ENCODE assay signal across 20 cellular contexts in genomic region chr22:50082961-50083461, GRCh38. TPM values are rescaled to one million over a fixed set of nuclear protein-coding genes. Genes with fewer than 3 reads are reported as not detected.
DNase-seq lines count a peak whose midpoint lies in the region; ATAC-seq and TF ChIP-seq lines count a peak whose summit lies in the region.
"Had no signal": no experiment of that assay in that cellular context is flagged by ENCODE, and none has a peak within 500 bp of the region (broad histone marks: within the 10 kb centered on the region; RNA-seq: fewer than 3 reads in every experiment).

No MANE protein-coding gene starts in this region.

- no peak overlapping the region for H3K18ac ChIP-seq in trophoblast cell (ENCODE audit: low read length)

- H3K27ac Mint-ChIP-seq in endodermal cell: peak overlapping the region; percentile 52
- H3K27ac Mint-ChIP-seq: activated CD8-positive, alpha-beta T cell treated with anti-CD3 and anti-CD28 coated beads, Interleukin-2, amount 10 ng/mL, durations not matched to agents 7 days and 5 days; T-cell; WTC11 had no signal

- no peaks in the 10 kb centered on the region for H3K79me2 ChIP-seq in trophoblast cell (ENCODE audit: control insufficient read depth, insufficient read depth, low read length, poor library complexity)

- H3K9me3 Mint-ChIP-seq in endodermal cell: no peaks in the 10 kb centered on the region

- no peak overlapping the region for H2AFZ ChIP-seq in trophoblast cell (ENCODE audit: insufficient read depth, low read length, poor library complexity)

- no peak overlapping the region for H3K4ac ChIP-seq in trophoblast cell (ENCODE audit: low read depth, low read length)

- 94 to 95% methylated on average over 12 to 21 of the region's 21 CpGs for WGBS in endodermal cell (ENCODE audit: insufficient coverage in 1 of 2, insufficient read length in 1 of 2), 2 experiments
- no CpG with 5 or more reads among the region's 21 CpGs for WGBS in trophoblast cell (ENCODE audit: extremely low coverage, insufficient coverage, insufficient read length)

- peaks cover 10% of the 10 kb centered on the region for H3K79me1 ChIP-seq in trophoblast cell (ENCODE audit: low read length)

- DNase-seq in DMS153 treated with DMSO at 0.1 percent for 48 hours (lab: John Stamatoyannopoulos, UW; ENCODE audit: unreplicated experiment) (peak; percentile 40), LoVo (ENCODE audit: low spot score) (peak; percentile 18), endodermal cell (no peak), trophoblast cell (no peak), NCI-H1417 treated with DMSO at 0.1 percent for 48 hours (lab: John Stamatoyannopoulos, UW) (no peak), HT-29 (ENCODE audit: low spot score) (no peak), RKO (ENCODE audit: low spot score) (no peak)
- DNase-seq: activated CD8-positive, alpha-beta T cell treated with anti-CD3 and anti-CD28 coated beads, Interleukin-2, amount 10 ng/mL, durations not matched to agents 7 days and 5 days; central memory CD4-positive, alpha-beta T cell; COR-L47; effector memory CD4-positive, alpha-beta T cell; GDM1; hypothalamus; NCI-H2171 treated with DMSO at 0.1 percent for 48 hours; pancreas; stimulated activated CD4-positive, alpha-beta T cell treated with anti-CD3 and anti-CD28 coated beads, Interleukin-2, amount 100 ng/mL, for 48 hours; T-cell had no signal

- peak overlapping the region; percentile 49 for H2BK120ac ChIP-seq in trophoblast cell (ENCODE audit: insufficient read depth, low read length, poor library complexity)

- H3K14ac ChIP-seq in trophoblast cell (ENCODE audit: low read length): peak overlapping the region; percentile 15

- H3K4me1 Mint-ChIP-seq in endodermal cell: peaks cover 5% of the 10 kb centered on the region
- H3K4me1 Mint-ChIP-seq: WTC11 had no signal

- no peak overlapping the region for H2AK5ac ChIP-seq in trophoblast cell (ENCODE audit: low read length)

- H3K4me3 Mint-ChIP-seq in endodermal cell: no peak overlapping the region
- H3K4me3 Mint-ChIP-seq: activated CD8-positive, alpha-beta T cell treated with anti-CD3 and anti-CD28 coated beads, Interleukin-2, amount 10 ng/mL, durations not matched to agents 7 days and 5 days; T-cell; WTC11 had no signal

- peak overlapping the region; percentile 34 for H2BK12ac ChIP-seq in trophoblast cell (ENCODE audit: low read length)

- no peaks in the 10 kb centered on the region for H3K36me3 Mint-ChIP-seq in endodermal cell (ENCODE audit: low read depth)
- H3K36me3 Mint-ChIP-seq: T-cell, WTC11 had no signal

- peaks cover 7% of the 10 kb centered on the region for H3K27me3 Mint-ChIP-seq in endodermal cell (ENCODE audit: insufficient read depth)

- no peak overlapping the region for H3K23ac ChIP-seq in trophoblast cell (ENCODE audit: low read length)

- peak overlapping the region; percentile 62 for H4K91ac ChIP-seq in trophoblast cell (ENCODE audit: low read depth, low read length)

- H3K4me3 ChIP-seq in endodermal cell (ENCODE audit: low read length) (no peak overlapping the region), trophoblast cell (ENCODE audit: low read depth, low read length) (no peak overlapping the region)
- H3K4me3 ChIP-seq: pancreas had no signal

- H2BK5ac ChIP-seq in trophoblast cell (ENCODE audit: low read depth, low read length, poor library complexity): peak overlapping the region; percentile 54

- H3K27ac ChIP-seq in endodermal cell (ENCODE audit: low read depth, low read length) (no peak overlapping the region), trophoblast cell (ENCODE audit: low read depth, low read length) (peak overlapping the region; percentile 12)
- H3K27ac ChIP-seq: pancreas had no signal

- H3K9me3 ChIP-seq in endodermal cell (ENCODE audit: control insufficient read depth, low read length) (no peaks in the 10 kb centered on the region), trophoblast cell (ENCODE audit: insufficient read depth, low read depth, low read length) (peaks cover 5% of the 10 kb centered on the region)
- H3K9me3 ChIP-seq: pancreas had no signal

- H3K9ac ChIP-seq in endodermal cell (ENCODE audit: extremely low read depth, low read length, poor library complexity, severe bottlenecking) (no peak overlapping the region), trophoblast cell (ENCODE audit: low read length) (no peak overlapping the region)

- TF ChIP-seq CTCF in endodermal cell (conservative IDR thresholded peaks at IDR 0.05): no peak

- H4K12ac ChIP-seq in trophoblast cell (ENCODE audit: low read depth, low read length): no peak overlapping the region

- H3K27me3 ChIP-seq in endodermal cell (ENCODE audit: control insufficient read depth, insufficient read depth, low read length, poor library complexity, severe bottlenecking): no peaks in the 10 kb centered on the region
- H3K27me3 ChIP-seq in trophoblast cell (ENCODE audit: insufficient read depth, low read length): no peaks in the 10 kb centered on the region

- H3K36me3 ChIP-seq in endodermal cell (ENCODE audit: control insufficient read depth, insufficient read depth, low read length) (no peaks in the 10 kb centered on the region), trophoblast cell (ENCODE audit: control insufficient read depth in 1 of 2, insufficient read depth in 2 of 2, low read length in 2 of 2) (no peaks in the 10 kb centered on the region)
- H3K36me3 ChIP-seq: pancreas had no signal

- H3K4me2 ChIP-seq in trophoblast cell (ENCODE audit: low read length): no peak overlapping the region

- H4K8ac ChIP-seq in trophoblast cell (ENCODE audit: low read depth, low read length): no peak overlapping the region

- H3K4me1 ChIP-seq in endodermal cell (ENCODE audit: control insufficient read depth, insufficient read depth, low read length): no peaks in the 10 kb centered on the region
- peaks cover 18 to 22% of the 10 kb centered on the region in 2 experiments for H3K4me1 ChIP-seq in trophoblast cell (ENCODE audit: control insufficient read depth in 1 of 2, insufficient read depth in 2 of 2, low read length in 2 of 2)
- H3K4me1 ChIP-seq: pancreas had no signal

- no peak for ATAC-seq in HG02981 (IDR thresholded peaks at IDR 0.05; ENCODE audit: unreplicated experiment)
- ATAC-seq: activated CD8-positive, alpha-beta T cell treated with anti-CD3 and anti-CD28 coated beads, Interleukin-2, amount 10 ng/mL, durations not matched to agents 7 days and 5 days; pancreas; T-cell; WTC11 had no signal

RNA-seq across cellular contexts. Expression of gene MLC1, which starts 2.2 kb away (rescaled TPM):
- under 1 TPM in 1 of 2 donors, not detected in 1; 0.18 TPM for total RNA-seq in endodermal cell
- polyA plus RNA-seq in endodermal cell (2013, experiment 1 of 2): 1.8 TPM
- polyA plus RNA-seq in endodermal cell (2013, experiment 2 of 2): 2.2 TPM
- 0.22 and 0.28 TPM in 2 replicates for polyA plus RNA-seq in trophoblast cell (2013)
- not detected in 2 replicates for total RNA-seq in HT-29 (2014; rRNA removed; shearing (Covaris generic))

RNA-seq across cellular contexts. Expression of gene MOV10L1, which starts 6.8 kb away (rescaled TPM):
- under 1 TPM in 1 of 2 donors, not detected in 1; 0.31 TPM for total RNA-seq in endodermal cell
- 0.14 TPM for polyA plus RNA-seq in endodermal cell (2013, experiment 1 of 2)
- not detected for polyA plus RNA-seq in endodermal cell (2013, experiment 2 of 2)
- 0.14 and 0.25 TPM in 2 replicates for polyA plus RNA-seq in trophoblast cell (2013)
- not detected in 2 replicates for total RNA-seq in HT-29 (2014; rRNA removed; shearing (Covaris generic))
- total RNA-seq: activated CD8-positive, alpha-beta T cell treated with anti-CD3 and anti-CD28 coated beads, Interleukin-2, amount 10 ng/mL, durations not matched to agents 7 days and 5 days; WTC11 had no signal

RNA-seq across cellular contexts. Expression of gene TTLL8, which starts 24.9 kb away (rescaled TPM):
- total RNA-seq in endodermal cell: under 1 TPM in 1 of 2 donors, not detected in 1; 0.20 TPM
- polyA plus RNA-seq in endodermal cell (2013, experiment 1 of 2): 0.11 TPM
- not detected for polyA plus RNA-seq in endodermal cell (2013, experiment 2 of 2)
- not detected in 2 replicates for polyA plus RNA-seq in trophoblast cell (2013)
- not detected in 2 replicates for total RNA-seq in HT-29 (2014; rRNA removed; shearing (Covaris generic))
- total RNA-seq: activated CD8-positive, alpha-beta T cell treated with anti-CD3 and anti-CD28 coated beads, Interleukin-2, amount 10 ng/mL, durations not matched to agents 7 days and 5 days; pancreas; T-cell; WTC11 had no signal
- polyA plus RNA-seq: adipose tissue, pancreas had no signal

Comparison
In these comparisons a context has a peak if more than half of its experiments do, and no peak if none do; other contexts are left out.
1. DNase-seq: peak in DMS153 treated with DMSO at 0.1 percent for 48 hours (single experiment) and LoVo (single experiment); none in endodermal cell (single experiment), trophoblast cell (0 of 2), NCI-H1417 treated with DMSO at 0.1 percent for 48 hours (single experiment), HT-29 (single experiment) and RKO (single experiment).